In the genomic region with DNA sequence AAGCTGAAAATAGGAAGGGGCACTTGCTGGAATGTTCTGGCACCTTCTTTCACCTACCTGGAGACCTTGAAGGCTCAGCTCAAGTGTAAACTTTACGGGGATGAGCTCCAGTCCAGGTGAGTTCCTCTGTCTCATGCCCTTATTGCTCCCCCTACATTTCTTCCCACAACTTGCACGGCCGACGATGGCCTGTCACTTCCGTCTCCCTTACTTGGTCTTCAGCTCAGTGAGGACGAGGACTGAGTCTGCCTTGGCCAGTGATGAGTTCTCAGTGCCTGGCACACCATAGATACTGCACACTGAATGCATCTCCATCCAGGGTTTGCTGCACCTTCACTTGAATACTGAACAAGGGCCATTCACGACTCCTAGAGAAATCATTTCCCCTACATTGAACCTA, we compare ENCODE assay signal across 36 cellular contexts. TPM values are rescaled to one million over a fixed set of nuclear protein-coding genes. Genes with fewer than 3 reads are reported as not detected.
"Had no signal": no experiment of that assay in that cellular context is flagged by ENCODE, and none has a peak within 500 bp of the region (broad histone marks: within the 10 kb centered on the region; RNA-seq: fewer than 3 reads in every experiment).

No MANE protein-coding gene starts in this region.

- H3K4me1 ChIP-seq: adrenal gland, body of pancreas, breast epithelium had no signal

- H3K27ac ChIP-seq: adrenal gland, body of pancreas, breast epithelium, WERI-Rb-1 had no signal

- H3K4me3 ChIP-seq: adrenal gland, body of pancreas, breast epithelium, MG63 had no signal

- FAIRE-seq: astrocyte had no signal

- H3K27ac Mint-ChIP-seq: activated CD8-positive, alpha-beta T cell treated with anti-CD3 and anti-CD28 coated beads for 36 hours; activated T-cell treated with anti-CD3 and anti-CD28 coated beads, Interleukin-2, amount 50 U/mL, for 72 hours; activated T-helper 17 cell treated with anti-CD3 and anti-CD28 coated beads, Interleukin-2, amount 50 U/mL, for 72 hours had no signal

- H3K9me3 Mint-ChIP-seq: activated CD8-positive, alpha-beta T cell treated with anti-CD3 and anti-CD28 coated beads for 36 hours; activated T-cell treated with anti-CD3 and anti-CD28 coated beads, Interleukin-2, amount 50 U/mL, for 72 hours; activated T-helper 17 cell treated with anti-CD3 and anti-CD28 coated beads, Interleukin-2, amount 50 U/mL, for 72 hours had no signal

- H3K27me3 ChIP-seq: adrenal gland, body of pancreas, breast epithelium, MG63 had no signal

- H3K4me1 Mint-ChIP-seq: activated T-helper 17 cell treated with anti-CD3 and anti-CD28 coated beads, Interleukin-2, amount 50 U/mL, for 72 hours had no signal

- H3K4me3 Mint-ChIP-seq: activated CD8-positive, alpha-beta T cell treated with anti-CD3 and anti-CD28 coated beads for 36 hours; activated T-cell treated with anti-CD3 and anti-CD28 coated beads, Interleukin-2, amount 50 U/mL, for 72 hours; activated T-helper 17 cell treated with anti-CD3 and anti-CD28 coated beads, Interleukin-2, amount 50 U/mL, for 72 hours had no signal

- H3K36me3 ChIP-seq: adrenal gland, breast epithelium, MG63, WERI-Rb-1 had no signal

- H3K27me3 Mint-ChIP-seq: activated CD8-positive, alpha-beta T cell treated with anti-CD3 and anti-CD28 coated beads for 36 hours had no signal

- DNase-seq: activated CD4-positive, alpha-beta T cell treated with anti-CD3 and anti-CD28 coated beads for 1 hour; activated CD4-positive, alpha-beta T cell treated with anti-CD3 and anti-CD28 coated beads for 48 hours; activated CD4-positive, CD25-positive, alpha-beta regulatory T cell; activated CD8-positive, alpha-beta T cell treated with anti-CD3 and anti-CD28 coated beads for 36 hours; activated effector memory CD4-positive, alpha-beta T cell treated with anti-CD3 and anti-CD28 coated beads, Interleukin-2, amount 50 U/mL, for 16 hours; activated naive CD4-positive, alpha-beta T cell; activated naive CD4-positive, alpha-beta T cell treated with anti-CD3 and anti-CD28 coated beads, Interleukin-2, amount 50 U/mL, for 16 hours; activated T-cell treated with anti-CD3 and anti-CD28 coated beads, Interleukin-2, amount 50 U/mL, for 1 hour; activated T-cell treated with anti-CD3 and anti-CD28 coated beads, Interleukin-2, amount 50 U/mL, for 72 hours; body of pancreas; central memory CD4-positive, alpha-beta T cell; Kasumi-1; KG1; MG63; NCI-H1048; NCI-H1105 treated with DMSO at 0.1 percent for 48 hours; NCI-H1436; NCI-H1694; NCI-H1930; NCI-H2081 treated with DMSO at 0.1 percent for 48 hours; NCI-H226; NCI-H446 treated with DMSO at 0.1 percent for 48 hours; NCI-H524; NCI-H69; NCI-H82; SW 1271; T-helper 1 cell; T-helper 2 cell; T-helper 9 cell; WERI-Rb-1 had no signal

- H3K9me3 ChIP-seq: adrenal gland, body of pancreas, breast epithelium, MG63 had no signal

- ATAC-seq: activated CD8-positive, alpha-beta T cell treated with anti-CD3 and anti-CD28 coated beads for 36 hours; activated T-cell treated with anti-CD3 and anti-CD28 coated beads, Interleukin-2, amount 50 U/mL, for 72 hours; activated T-helper 17 cell treated with anti-CD3 and anti-CD28 coated beads, Interleukin-2, amount 50 U/mL, for 72 hours; body of pancreas; Panc1 had no signal

RNA-seq across cellular contexts. Expression of gene ADGRD1, which starts 21.4 kb away (rescaled TPM):
- total RNA-seq: RPMI7951 had no signal
